1 cellular context compared by ENCODE assay signal in the genomic region with DNA sequence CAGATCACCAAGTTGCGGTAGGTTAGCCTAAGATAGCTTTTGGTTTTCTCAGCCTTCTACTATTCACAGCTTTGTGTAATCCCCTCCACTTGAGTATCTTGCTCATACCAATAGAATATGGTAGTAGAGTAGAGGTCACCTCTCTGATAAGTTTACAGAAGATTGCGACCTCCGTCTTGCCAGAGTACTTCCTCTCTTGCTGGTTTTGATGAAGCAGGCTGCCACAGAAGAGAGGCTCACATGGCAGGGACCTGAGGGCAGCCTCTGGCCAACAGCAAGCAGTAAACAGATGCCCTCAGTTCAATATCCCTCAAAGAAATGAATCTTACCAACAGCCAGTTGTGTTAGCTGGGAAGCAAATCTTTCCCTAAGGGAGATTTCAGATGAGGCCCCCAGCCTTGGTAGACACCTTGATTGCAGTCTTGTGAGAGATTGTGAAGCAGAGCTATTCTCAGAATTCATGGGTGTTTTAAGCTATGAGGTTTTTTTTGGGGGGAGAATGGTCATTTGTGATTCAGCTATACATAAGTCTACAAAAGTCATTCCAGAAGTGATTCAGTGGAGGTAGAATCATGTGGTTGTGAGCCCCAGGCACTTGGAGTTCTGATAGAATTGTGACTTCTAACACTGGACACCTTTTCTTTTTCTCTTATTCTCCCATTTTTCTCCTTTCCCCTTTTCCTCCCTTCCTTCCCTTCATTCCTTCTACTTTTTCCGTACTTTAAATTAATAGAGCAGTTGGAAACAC.
TF ChIP-seq lines count a peak whose summit lies in the region.

No MANE protein-coding gene starts in this region.

TF ChIP-seq in H1, 55 proteins besides CTCF, POLR2A, EP300 and RAD21:
- no peak for TF ChIP-seq EZH2 (IDR thresholded peaks at IDR 0.05; ENCODE audit: low read depth, low read length, severe bottlenecking)
- no peak for TF ChIP-seq PHF8 (conservative IDR thresholded peaks at IDR 0.05; ENCODE audit: low read depth, low read length)
